7 cellular contexts compared by ENCODE assay signal in genomic region chr2:97646977-97647376, GRCh38. TPM values are rescaled to one million over a fixed set of nuclear protein-coding genes. Genes with fewer than 3 reads are reported as not detected.
DNase-seq lines count a peak whose midpoint lies in the region; ATAC-seq and TF ChIP-seq lines count a peak whose summit lies in the region.

No MANE protein-coding gene starts in this region.

- no peak overlapping the region for H3T11ph ChIP-seq in H9 (ENCODE audit: low read length)

- H3K18ac ChIP-seq in H9 (ENCODE audit: insufficient read length, low read depth, low read length) = no peak overlapping the region

- no peaks in the 10 kb centered on the region for H3K27me3 Mint-ChIP-seq in H9 (ENCODE audit: low read depth)
- no peaks in the 10 kb centered on the region for H3K27me3 Mint-ChIP-seq in activated CD4-positive, alpha-beta memory T cell treated with anti-CD3 and anti-CD28 coated beads for 36 hours

- H3K9me3 Mint-ChIP-seq in H9 = no peaks in the 10 kb centered on the region
- no peaks in the 10 kb centered on the region for H3K9me3 Mint-ChIP-seq in activated CD4-positive, alpha-beta memory T cell treated with anti-CD3 and anti-CD28 coated beads for 36 hours

- no peak for TF ChIP-seq CTCF in H9 (conservative IDR thresholded peaks at IDR 0.05)
- TF ChIP-seq CTCF in spleen (IDR thresholded peaks at IDR 0.05 in 8 of 11, conservative IDR thresholded peaks at IDR 0.05 in 3 of 11) = no peak

- H3K4me3 ChIP-seq in iPS DF 6.9 (ENCODE audit: low read length) (peak overlapping the region; percentile 96; the same call in 1 of the 2 replicates), spleen (peak overlapping the region in 7 of 8 donors; percentile 87 to 100 (median 95))

- H3K14ac ChIP-seq in H9 (ENCODE audit: insufficient read depth, low read length) = no peak overlapping the region

- H3K36me3 ChIP-seq in iPS DF 6.9 (ENCODE audit: control insufficient read depth, insufficient read depth, low read length) = peaks cover 15% of the 10 kb centered on the region; the same call in 1 of the 2 replicates
- H3K36me3 ChIP-seq in spleen = peaks cover 5 to 44% (median 30%) of the 10 kb centered on the region in 6 donors

- H3K4ac ChIP-seq in H9 (ENCODE audit: low read depth, low read length) = no peak overlapping the region

- no peak overlapping the region for H2BK20ac ChIP-seq in H9 (ENCODE audit: low read depth, low read length, poor library complexity, severe bottlenecking)

- WGBS in H9 (ENCODE audit: extremely low coverage, insufficient read length, low lambda C conversion rate) = no CpG with 5 or more reads among the region's 4 CpGs
- no CpG with 5 or more reads among the region's 4 CpGs for WGBS in iPS DF 6.9 (ENCODE audit: insufficient coverage, insufficient read length)
- 80 to 91% (median 85%) methylated on average over 4 of the region's 4 CpGs for WGBS in spleen, 5 donors

- H4K8ac ChIP-seq in H9 (replicated peaks; ENCODE audit: insufficient read length, low read depth, low read length) = no peak overlapping the region

- intact Hi-C loops in activated CD4-positive, alpha-beta memory T cell treated with anti-CD3 and anti-CD28 coated beads for 36 hours (cut with micrococcal nuclease) = loop anchor here (5.0 kb wide), 1 partner anchor 100 kb away; no protein-coding TSS in a partner anchor
- intact Hi-C loops in spleen (cut with DNase I; ENCODE audit: low total_unique reads) = no loop called here

- H3K9me3 ChIP-seq in H9 (ENCODE audit: control insufficient read depth, low read depth, low read length) (no peaks in the 10 kb centered on the region), iPS DF 6.9 (ENCODE audit: control insufficient read depth, insufficient read depth, low read length) (no peaks in the 10 kb centered on the region), spleen (no peaks in the 10 kb centered on the region)

- TF ChIP-seq POLR2A in spleen (IDR thresholded peaks at IDR 0.05) = no peak

- H3K4me1 ChIP-seq in H9 (ENCODE audit: insufficient read depth, low read length) (no peaks in the 10 kb centered on the region), iPS DF 6.9 (ENCODE audit: control insufficient read depth, insufficient read depth, low read length) (no peaks in the 10 kb centered on the region), spleen (peaks cover 7 to 47% (median 30%) of the 10 kb centered on the region in 6 donors)

- H3K4me2 ChIP-seq in H9 (ENCODE audit: insufficient read depth, insufficient read length, low read length) = peak overlapping the region; percentile 55

- H3K36me3 Mint-ChIP-seq in H9 (ENCODE audit: insufficient read depth in 1 of 3, low read depth in 3 of 3) = peaks cover 19 to 37% (median 32%) of the 10 kb centered on the region in 3 experiments
- peaks cover 24% of the 10 kb centered on the region for H3K36me3 Mint-ChIP-seq in activated CD4-positive, alpha-beta memory T cell treated with anti-CD3 and anti-CD28 coated beads for 36 hours

- no peak overlapping the region for H2AK5ac ChIP-seq in H9 (ENCODE audit: insufficient read length, low read length)

- H3K79me2 ChIP-seq in H9 (ENCODE audit: insufficient read depth, low read length) = no peaks in the 10 kb centered on the region

- H3K27ac Mint-ChIP-seq in H9 = peak overlapping the region in 1 of 3 experiments; percentile 86; a peak in 4 of 7 replicates
- peak overlapping the region; percentile 88 for H3K27ac Mint-ChIP-seq in activated CD4-positive, alpha-beta memory T cell treated with anti-CD3 and anti-CD28 coated beads for 36 hours

- peaks cover 5% of the 10 kb centered on the region for H3K23me2 ChIP-seq in H9 (ENCODE audit: insufficient read length, low read depth, low read length, poor library complexity, severe bottlenecking)

- H3K27ac ChIP-seq in H9 (ENCODE audit: insufficient read length, low read depth, low read length) (no peak overlapping the region), iPS DF 6.9 (ENCODE audit: low read length) (no peak overlapping the region), spleen (peak overlapping the region in 6 of 8 donors; percentile 95 to 97 (median 96))

- no peaks in the 10 kb centered on the region for H3K27me3 ChIP-seq in H9 (ENCODE audit: insufficient read depth, low read length)
- H3K27me3 ChIP-seq in iPS DF 6.9 (ENCODE audit: control insufficient read depth, insufficient read depth, low read length) = no peaks in the 10 kb centered on the region
- no peaks in the 10 kb centered on the region for H3K27me3 ChIP-seq in spleen (replicated peaks in 1 of 7)

- H4K91ac ChIP-seq in H9 (ENCODE audit: insufficient read length, low read depth, low read length) = no peak overlapping the region

- H3K4me1 Mint-ChIP-seq in H9 = peaks cover 13 to 16% of the 10 kb centered on the region in 2 experiments
- H3K4me1 Mint-ChIP-seq in activated CD4-positive, alpha-beta memory T cell treated with anti-CD3 and anti-CD28 coated beads for 36 hours (ENCODE audit: low read depth) = peaks cover 21% of the 10 kb centered on the region

- DNase-seq in H9 (no peak), iPS DF 6.9 (ENCODE audit: low read depth, low spot score) (no peak), spleen (no peak), amygdala (lab: John Stamatoyannopoulos, UW) (no peak)
- DNase-seq in activated CD4-positive, alpha-beta memory T cell treated with anti-CD3 and anti-CD28 coated beads for 36 hours = no peak

- CTCF ChIA-PET in activated CD4-positive, alpha-beta memory T cell treated with anti-CD3 and anti-CD28 coated beads for 36 hours (lab: Charles Lee) = interaction anchor here (1.0 to 4.5 kb wide), 6 partner anchors 13 to 56 kb away, joined by 3 to 35 read pairs (median 22); partner anchors contain the start of genes ACTR1B and ANKRD36B

- H3K79me1 ChIP-seq in H9 (ENCODE audit: insufficient read depth, low read depth, low read length, poor library complexity, severe bottlenecking) = peaks cover 2% of the 10 kb centered on the region

- no peak overlapping the region for H2BK120ac ChIP-seq in H9 (ENCODE audit: low read depth, low read length, poor library complexity, severe bottlenecking)

- H2BK12ac ChIP-seq in H9 (ENCODE audit: insufficient read length, low read depth, low read length) = no peak overlapping the region

- H3K4me3 Mint-ChIP-seq in H9 = peak overlapping the region; percentile 85 to 95
- peak overlapping the region; percentile 81 for H3K4me3 Mint-ChIP-seq in activated CD4-positive, alpha-beta memory T cell treated with anti-CD3 and anti-CD28 coated beads for 36 hours

- H2BK15ac ChIP-seq in H9 (ENCODE audit: low read depth, low read length) = no peak overlapping the region

- H2BK5ac ChIP-seq in H9 (ENCODE audit: insufficient read length, low read length) = no peak overlapping the region

- no peaks in the 10 kb centered on the region for H4K20me1 ChIP-seq in H9 (ENCODE audit: control insufficient read depth, insufficient read depth, insufficient read length)

- POLR2A ChIA-PET in activated CD4-positive, alpha-beta memory T cell treated with anti-CD3 and anti-CD28 coated beads for 36 hours (lab: Charles Lee) = interaction anchor here (0.6 to 8.3 kb wide), 6 partner anchors 15 to 83 kb away, joined by 3 to 191 read pairs (median 10); partner anchors contain the start of genes ACTR1B, ANKRD36B and ZAP70

- no peak overlapping the region for H4K5ac ChIP-seq in H9 (ENCODE audit: insufficient read length, low read depth, low read length)

- no peak overlapping the region for H3K23ac ChIP-seq in H9 (ENCODE audit: insufficient read length, low read depth, low read length)

- no peak overlapping the region for H3K9ac ChIP-seq in H9 (ENCODE audit: extremely low read depth, insufficient read length, low read length)

- ATAC-seq in esophagus mucosa = no peak
- no peak for ATAC-seq in GM21367 (IDR thresholded peaks at IDR 0.05; ENCODE audit: unreplicated experiment)

- H3K56ac ChIP-seq in H9 (ENCODE audit: insufficient read length, low read depth, low read length) = no peak overlapping the region

- no peak overlapping the region for H2AFZ ChIP-seq in H9 (ENCODE audit: low read length)

RNA-seq across cellular contexts. Expression of gene COX5B, which starts 1.1 kb away (rescaled TPM):
- total RNA-seq in H9 (2021) (237 and 246 TPM in 2 replicates), spleen (100 to 1,000 TPM; 138 to 284 (median 167) TPM), esophagus mucosa (302 TPM)
- total RNA-seq in activated CD4-positive, alpha-beta memory T cell treated with anti-CD3 and anti-CD28 coated beads for 36 hours = 100 to 1,000 TPM; 215 to 217 TPM
- 100 to 1,000 TPM; 291 to 341 (median 300) TPM for polyA plus RNA-seq in spleen

RNA-seq across cellular contexts. Expression of gene ACTR1B, which starts 16.9 kb away (rescaled TPM):
- total RNA-seq in H9 (2021) (31.1 and 33.8 TPM in 2 replicates), spleen (100 to 1,000 TPM in 1 of 7 donors, 10 to 100 TPM in 6; 70.8 to 101 (median 78.0) TPM), esophagus mucosa (40.3 TPM)
- 100 to 1,000 TPM; 113 to 114 TPM for total RNA-seq in activated CD4-positive, alpha-beta memory T cell treated with anti-CD3 and anti-CD28 coated beads for 36 hours
- 10 to 100 TPM; 59.7 to 90.2 (median 63.4) TPM for polyA plus RNA-seq in spleen

RNA-seq across cellular contexts. Expression of gene C2orf92, which starts 22.5 kb away (rescaled TPM):
- total RNA-seq in H9 (2021) (5.4 and 7.3 TPM in 2 replicates), spleen (10 to 100 TPM in 5 of 7 donors, 1 to 10 TPM in 2; 9.2 to 33.6 (median 21.6) TPM), esophagus mucosa (1.7 TPM)
- 1 to 10 TPM; 4.5 to 4.8 TPM for total RNA-seq in activated CD4-positive, alpha-beta memory T cell treated with anti-CD3 and anti-CD28 coated beads for 36 hours
- 10 to 100 TPM in 2 of 3 donors, 1 to 10 TPM in 1; 5.7 to 24.7 (median 21.2) TPM for polyA plus RNA-seq in spleen

RNA-seq across cellular contexts. Expression of gene ANKRD36B, which starts 57.3 kb away (rescaled TPM):
- 7.6 and 8.2 TPM in 2 replicates for total RNA-seq in H9 (2021)
- total RNA-seq in activated CD4-positive, alpha-beta memory T cell treated with anti-CD3 and anti-CD28 coated beads for 36 hours = 10 to 100 TPM; 17.6 to 18.3 TPM
- 100 to 1,000 TPM in 1 of 7 donors, 10 to 100 TPM in 6; 31.4 to 109 (median 51.9) TPM for total RNA-seq in spleen
- 10 to 100 TPM; 11.2 to 16.8 (median 14.1) TPM for polyA plus RNA-seq in spleen
- 5.4 TPM for total RNA-seq in esophagus mucosa

Comparison
In these comparisons a context has a peak if more than half of its experiments do, and no peak if none do; other contexts are left out.
1. H3K27ac ChIP-seq: peak in spleen (6 of 8); none in H9 (single experiment) and iPS DF 6.9 (single experiment).